Comparison of ENCODE assay signal across 9 cellular contexts in genomic region chr7:116209561-116210070, GRCh38. TPM values are rescaled to one million over a fixed set of nuclear protein-coding genes. Genes with fewer than 3 reads are reported as not detected.
A peak's percentile ranks its signal among the peaks of the same experiment; 100 is the strongest.
DNase-seq lines count a peak whose midpoint lies in the region; ATAC-seq, FAIRE-seq and TF ChIP-seq lines count a peak whose summit lies in the region.
"Had no signal": no experiment of that assay in that cellular context is flagged by ENCODE, and none has a peak within 500 bp of the region (broad histone marks: within the 10 kb centered on the region; RNA-seq: fewer than 3 reads in every experiment).

No MANE protein-coding gene starts in this region.

- H3K4me3 Mint-ChIP-seq in CD4-positive, alpha-beta memory T cell: peak overlapping the region; percentile 71 to 98 (median 80)
- H3K4me3 Mint-ChIP-seq in IgD-negative memory B cell: peak overlapping the region; percentile 76 to 99 (median 81)
- peak overlapping the region; percentile 79 for H3K4me3 Mint-ChIP-seq in astrocyte (ENCODE audit: unreplicated experiment)
- H3K4me3 Mint-ChIP-seq in naive thymus-derived CD8-positive, alpha-beta T cell: peak overlapping the region; percentile 65 to 90 (median 80)

- H3K27me3 ChIP-seq in CD4-positive, alpha-beta memory T cell (ENCODE audit: insufficient read depth, low read length): no peaks in the 10 kb centered on the region
- no peaks in the 10 kb centered on the region for H3K27me3 ChIP-seq in astrocyte (ENCODE audit: insufficient read depth, low read length)

- no peaks in the 10 kb centered on the region for H3K27me3 Mint-ChIP-seq in CD4-positive, alpha-beta memory T cell
- no peaks in the 10 kb centered on the region for H3K27me3 Mint-ChIP-seq in IgD-negative memory B cell
- no peaks in the 10 kb centered on the region for H3K27me3 Mint-ChIP-seq in astrocyte (ENCODE audit: low read depth, unreplicated experiment)
- H3K27me3 Mint-ChIP-seq in naive thymus-derived CD8-positive, alpha-beta T cell: no peaks in the 10 kb centered on the region

- no peaks in the 10 kb centered on the region for H3K9me3 ChIP-seq in CD4-positive, alpha-beta memory T cell (ENCODE audit: control insufficient read depth in 1 of 2, low read length in 2 of 2)
- no peaks in the 10 kb centered on the region for H3K9me3 ChIP-seq in astrocyte (ENCODE audit: insufficient read depth, low read depth, low read length)

- peaks cover 39% of the 10 kb centered on the region for H3K79me2 ChIP-seq in astrocyte (ENCODE audit: insufficient read depth, low read length)

- peak overlapping the region; percentile 98 for H3K9ac ChIP-seq in astrocyte (ENCODE audit: low read length)

- peak in 2 of 5 donors; percentile 16 to 45 for DNase-seq in CD4-positive, alpha-beta memory T cell
- no peak for DNase-seq in astrocyte (ENCODE audit: low read depth)
- DNase-seq in naive thymus-derived CD8-positive, alpha-beta T cell: peak in 1 of 10 donors; percentile 19
- DNase-seq in effector CD4-positive, alpha-beta T cell: no peak
- no peak for DNase-seq in OCI-M1 (lab: John Stamatoyannopoulos, UW)
- DNase-seq in OCI-M2 (lab: John Stamatoyannopoulos, UW; ENCODE audit: unreplicated experiment): no peak
- DNase-seq in glomerular visceral epithelial cell (ENCODE audit: extremely low spot score): no peak
- DNase-seq: GDM1 had no signal

- POLR2A ChIA-PET in CD4-positive, alpha-beta memory T cell (lab: Charles Lee; ENCODE audit: partially characterized antibody): interaction anchor here (0.6 to 5.9 kb wide), 12 partner anchors 9 to 618 kb away, joined by 4 to 96 read pairs (median 8); no protein-coding TSS in a partner anchor
- POLR2A ChIA-PET in naive thymus-derived CD8-positive, alpha-beta T cell (lab: Charles Lee): interaction anchor here (0.7 to 4.2 kb wide), 9 partner anchors 9 to 33 kb away, joined by 3 to 62 read pairs (median 7); no protein-coding TSS in a partner anchor

- no peak overlapping the region for H2AFZ ChIP-seq in astrocyte (ENCODE audit: low read depth, low read length)

- peaks cover 5% of the 10 kb centered on the region for H4K20me1 ChIP-seq in astrocyte (ENCODE audit: insufficient read depth, low read length)

- H3K4me1 ChIP-seq in CD4-positive, alpha-beta memory T cell (ENCODE audit: insufficient read depth, low read length): peaks cover 40% of the 10 kb centered on the region
- H3K4me1 ChIP-seq in astrocyte (ENCODE audit: insufficient read depth, low read length): peaks cover 19% of the 10 kb centered on the region

- H3K4me3 ChIP-seq in CD4-positive, alpha-beta memory T cell (ENCODE audit: low read length in 2 of 2): peak overlapping the region in 1 of 2 donors; percentile 82
- H3K4me3 ChIP-seq in astrocyte (ENCODE audit: insufficient read depth, low read depth, low read length): peak overlapping the region; percentile 83

- ATAC-seq in naive thymus-derived CD8-positive, alpha-beta T cell: no peak

- intact Hi-C loops in CD4-positive, alpha-beta memory T cell (cut with micrococcal nuclease): loop anchor here (2.0 to 10.0 kb wide), 4 partner anchors 653 to 1975 kb away; partner anchors contain the start of genes CAPZA2, LSM8, MDFIC and ST7

- no peaks in the 10 kb centered on the region for H3K36me3 ChIP-seq in CD4-positive, alpha-beta memory T cell (ENCODE audit: insufficient read depth, low read length)
- no peaks in the 10 kb centered on the region for H3K36me3 ChIP-seq in astrocyte (ENCODE audit: insufficient read depth, low read length)

- H3K27ac ChIP-seq in CD4-positive, alpha-beta memory T cell (ENCODE audit: low read depth, low read length): peak overlapping the region; percentile 92
- H3K27ac ChIP-seq in astrocyte (ENCODE audit: low read depth, low read length): peak overlapping the region; percentile 97

- no peak for TF ChIP-seq CTCF in astrocyte (IDR thresholded peaks at IDR 0.05; ENCODE audit: insufficient read depth, low read depth, low read length)

- peaks cover 0 to 15% of the 10 kb centered on the region in 2 donors for H3K36me3 Mint-ChIP-seq in CD4-positive, alpha-beta memory T cell
- H3K36me3 Mint-ChIP-seq in IgD-negative memory B cell (peaks cover 2% of the 10 kb centered on the region), astrocyte (ENCODE audit: low read depth, unreplicated experiment) (no peaks in the 10 kb centered on the region)
- H3K36me3 Mint-ChIP-seq in naive thymus-derived CD8-positive, alpha-beta T cell: peaks cover 0 to 7% (median 1%) of the 10 kb centered on the region in 3 donors

- peak; percentile 5 for FAIRE-seq in astrocyte (lab: Jason Lieb, UNC)

- peak overlapping the region; percentile 86 to 98 (median 90) for H3K27ac Mint-ChIP-seq in CD4-positive, alpha-beta memory T cell
- peak overlapping the region; percentile 64 to 93 (median 87) for H3K27ac Mint-ChIP-seq in IgD-negative memory B cell
- H3K27ac Mint-ChIP-seq in astrocyte (ENCODE audit: unreplicated experiment): peak overlapping the region; percentile 53
- peak overlapping the region; percentile 81 to 99 (median 92) for H3K27ac Mint-ChIP-seq in naive thymus-derived CD8-positive, alpha-beta T cell

- peaks cover 0 to 3% (median 0%) of the 10 kb centered on the region in 8 donors for H3K9me3 Mint-ChIP-seq in CD4-positive, alpha-beta memory T cell
- H3K9me3 Mint-ChIP-seq in IgD-negative memory B cell (no peaks in the 10 kb centered on the region), astrocyte (ENCODE audit: unreplicated experiment) (no peaks in the 10 kb centered on the region)
- peaks cover 0 to 9% (median 0%) of the 10 kb centered on the region in 9 donors for H3K9me3 Mint-ChIP-seq in naive thymus-derived CD8-positive, alpha-beta T cell

- H3K4me2 ChIP-seq in astrocyte (ENCODE audit: low read length): peak overlapping the region; percentile 85

- CTCF ChIA-PET in CD4-positive, alpha-beta memory T cell (lab: Charles Lee; ENCODE audit: partially characterized antibody): interaction anchor here (1.5 to 6.3 kb wide), 6 partner anchors 9 to 33 kb away, joined by 4 to 118 read pairs (median 14); no protein-coding TSS in a partner anchor

- peaks cover 35 to 46% (median 40%) of the 10 kb centered on the region in 4 donors for H3K4me1 Mint-ChIP-seq in CD4-positive, alpha-beta memory T cell
- H3K4me1 Mint-ChIP-seq in IgD-negative memory B cell (peaks cover 18 to 33% (median 28%) of the 10 kb centered on the region in 3 donors), astrocyte (ENCODE audit: low read depth, unreplicated experiment) (peaks cover 6% of the 10 kb centered on the region)
- H3K4me1 Mint-ChIP-seq in naive thymus-derived CD8-positive, alpha-beta T cell: peaks cover 16 to 47% (median 33%) of the 10 kb centered on the region in 4 donors

RNA-seq across cellular contexts. Expression of gene TES, which starts 0.7 kb away (rescaled TPM):
- 100 to 1,000 TPM; 109 to 125 TPM for total RNA-seq in CD4-positive, alpha-beta memory T cell
- polyA plus RNA-seq in CD4-positive, alpha-beta memory T cell: 100 to 1,000 TPM; 183 to 248 TPM
- 150 TPM for polyA plus RNA-seq in IgD-negative memory B cell
- total RNA-seq in astrocyte: 179 and 184 TPM in 2 replicates
- total RNA-seq in naive thymus-derived CD8-positive, alpha-beta T cell: 100 to 1,000 TPM; 119 to 122 TPM
- polyA plus RNA-seq in naive thymus-derived CD8-positive, alpha-beta T cell: 100 to 1,000 TPM; 177 to 185 (median 181) TPM
